Comparison of ENCODE assay signal across 1 cellular context in the genomic region with DNA sequence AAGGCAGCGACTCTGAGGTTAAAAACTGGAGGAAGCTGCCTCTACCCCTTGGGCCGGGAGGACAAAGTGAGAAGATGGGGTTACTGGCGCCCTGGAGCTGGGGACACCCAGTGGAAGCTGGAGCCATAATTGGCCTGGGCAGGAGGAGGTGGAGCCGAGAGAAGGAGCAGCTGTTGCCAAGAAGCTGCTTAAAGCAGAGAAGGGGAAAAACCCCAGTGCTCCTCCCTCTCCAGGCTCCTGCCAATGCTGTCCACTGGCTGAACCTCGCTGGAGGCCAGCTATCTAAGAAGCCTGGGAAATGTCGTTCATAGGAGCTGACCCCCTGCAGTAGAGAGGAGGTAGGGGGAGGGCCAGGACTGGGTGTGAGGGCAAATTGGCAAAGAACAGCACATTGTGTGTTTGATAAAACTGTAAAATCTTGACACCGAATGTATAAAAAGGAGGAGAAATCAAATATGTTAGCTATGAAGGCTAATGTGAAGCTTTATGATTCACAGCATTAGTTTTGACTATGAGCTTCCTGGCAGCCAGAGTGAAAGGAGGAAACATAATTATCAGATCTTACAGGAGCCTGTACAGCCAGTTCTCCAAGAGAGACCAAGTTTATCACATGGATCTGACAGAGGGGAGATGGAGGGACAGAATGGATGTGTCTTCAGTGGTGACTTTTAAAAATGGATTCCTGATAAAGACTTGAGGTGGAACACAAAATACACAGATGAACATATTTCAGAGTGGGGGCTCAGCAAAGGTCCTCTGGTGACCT.
TF ChIP-seq lines count a peak whose summit lies in the region.

No MANE protein-coding gene starts in this region.

TF ChIP-seq in H1, 55 proteins besides CTCF, POLR2A, EP300 and RAD21:
- no peak for TF ChIP-seq RBBP5 (IDR thresholded peaks at IDR 0.05; ENCODE audit: borderline replicate concordance, low read depth, low read length)
- TF ChIP-seq GABPA (IDR thresholded peaks at IDR 0.05; ENCODE audit: borderline replicate concordance, insufficient read depth, low read length) = no peak
- no peak for TF ChIP-seq CEBPB (IDR thresholded peaks at IDR 0.05; ENCODE audit: low read depth, low read length)
- no peak for TF ChIP-seq POLR2AphosphoS5 (IDR thresholded peaks at IDR 0.05; ENCODE audit: low read depth, low read length)
- TF ChIP-seq, protein P1, sequence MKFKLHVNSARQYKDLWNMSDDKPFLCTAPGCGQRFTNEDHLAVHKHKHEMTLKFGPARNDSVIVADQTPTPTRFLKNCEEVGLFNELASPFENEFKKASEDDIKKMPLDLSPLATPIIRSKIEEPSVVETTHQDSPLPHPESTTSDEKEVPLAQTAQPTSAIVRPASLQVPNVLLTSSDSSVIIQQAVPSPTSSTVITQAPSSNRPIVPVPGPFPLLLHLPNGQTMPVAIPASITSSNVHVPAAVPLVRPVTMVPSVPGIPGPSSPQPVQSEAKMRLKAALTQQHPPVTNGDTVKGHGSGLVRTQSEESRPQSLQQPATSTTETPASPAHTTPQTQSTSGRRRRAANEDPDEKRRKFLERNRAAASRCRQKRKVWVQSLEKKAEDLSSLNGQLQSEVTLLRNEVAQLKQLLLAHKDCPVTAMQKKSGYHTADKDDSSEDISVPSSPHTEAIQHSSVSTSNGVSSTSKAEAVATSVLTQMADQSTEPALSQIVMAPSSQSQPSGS (IDR thresholded peaks at IDR 0.05; ENCODE audit: low read length) = no peak
